Comparison of ENCODE assay signal across 28 cellular contexts in genomic region chr6:143928853-143929252, GRCh38.
"Had no signal": no experiment of that assay in that cellular context is flagged by ENCODE, and none has a peak within 500 bp of the region (broad histone marks: within the 10 kb centered on the region; RNA-seq: fewer than 3 reads in every experiment).

No MANE protein-coding gene starts in this region.

- DNase-seq: immature natural killer cell; kidney; left colon; left lung; lower lobe of right lung; mammary epithelial cell; mesenchymal stem cell; naive thymus-derived CD8-positive, alpha-beta T cell; nucleus accumbens; pancreas; posterior cingulate gyrus; retina; right cardiac atrium; stimulated activated CD4-positive, alpha-beta T cell treated with anti-CD3 and anti-CD28 coated beads, Interleukin-12 subunit alpha, Interleukin-12 subunit beta, amount 100 ng/mL, for 4 hours; stimulated activated CD4-positive, alpha-beta T cell treated with anti-CD3 and anti-CD28 coated beads, Interleukin-15, amount 100 ng/mL, for 24 hours; stimulated activated CD4-positive, alpha-beta T cell treated with anti-CD3 and anti-CD28 coated beads, Interleukin-2, amount 100 ng/mL, for 24 hours; stimulated activated CD4-positive, alpha-beta T cell treated with anti-CD3 and anti-CD28 coated beads, Interleukin-4, amount 100 ng/mL, for 1 hour; stimulated activated naive B cell treated with anti-CD40 and anti-IgM and Interleukin-4, amounts not matched to agents 10 μg/mL and 1 μg/mL and 100 μg/mL, for 72 hours; stimulated activated naive CD8-positive, alpha-beta T cell treated with anti-CD3 and anti-CD28 coated beads, Interleukin-15, Interleukin-2, amounts not matched to agents 100 U/mL and 50 U/mL, for 24 hours; stomach; testis; thyroid gland; transverse colon; upper lobe of left lung had no signal

- H3K27me3 Mint-ChIP-seq: stimulated activated naive B cell treated with anti-CD40 and anti-IgM and Interleukin-4, amounts not matched to agents 10 μg/mL and 1 μg/mL and 100 μg/mL, for 72 hours had no signal

- ATAC-seq: left colon; left lung; lower lobe of right lung; naive thymus-derived CD8-positive, alpha-beta T cell; pancreas; right cardiac atrium; sciatic nerve; stimulated activated naive B cell treated with anti-CD40 and anti-IgM and Interleukin-4, amounts not matched to agents 10 μg/mL and 1 μg/mL and 100 μg/mL, for 72 hours; stimulated activated naive CD8-positive, alpha-beta T cell treated with anti-CD3 and anti-CD28 coated beads, Interleukin-15, Interleukin-2, amounts not matched to agents 100 U/mL and 50 U/mL, for 24 hours had no signal

- H3K4me1 Mint-ChIP-seq: immature natural killer cell; naive thymus-derived CD8-positive, alpha-beta T cell; nephron; neural crest cell had no signal

- H3K4me3 Mint-ChIP-seq: immature natural killer cell; naive thymus-derived CD8-positive, alpha-beta T cell; nephron; neural crest cell; stimulated activated naive B cell treated with anti-CD40 and anti-IgM and Interleukin-4, amounts not matched to agents 10 μg/mL and 1 μg/mL and 100 μg/mL, for 72 hours had no signal

- FAIRE-seq: islet of Langerhans, kidney, pancreas had no signal

- H3K27ac Mint-ChIP-seq: immature natural killer cell; nephron; stimulated activated naive B cell treated with anti-CD40 and anti-IgM and Interleukin-4, amounts not matched to agents 10 μg/mL and 1 μg/mL and 100 μg/mL, for 72 hours had no signal
